In genomic region chr9:129624947-129625346, GRCh38 we compare ENCODE assay signal across 9 cellular contexts. TPM values are rescaled to one million over a fixed set of nuclear protein-coding genes. Genes with fewer than 3 reads are reported as not detected.
DNase-seq lines count a peak whose midpoint lies in the region; ATAC-seq and TF ChIP-seq lines count a peak whose summit lies in the region.
"Had no signal": no experiment of that assay in that cellular context is flagged by ENCODE, and none has a peak within 500 bp of the region (broad histone marks: within the 10 kb centered on the region; RNA-seq: fewer than 3 reads in every experiment).

No MANE protein-coding gene starts in this region.

- TF ChIP-seq POLR2A in upper lobe of left lung (IDR thresholded peaks at IDR 0.05): no peak

- H3K4me3 ChIP-seq in epithelial cell of esophagus (ENCODE audit: low read length) (no peak overlapping the region), upper lobe of left lung (peak overlapping the region in 2 of 4 donors; percentile 6 to 80), hepatocyte (no peak overlapping the region)

- no peak overlapping the region for H2AFZ ChIP-seq in hepatocyte

- no peak overlapping the region for H3K4me2 ChIP-seq in hepatocyte

- TF ChIP-seq EP300 in upper lobe of left lung (IDR thresholded peaks at IDR 0.05): no peak

- H3K27ac ChIP-seq in upper lobe of left lung (peak overlapping the region; percentile 20 to 93 (median 56)), hepatocyte (no peak overlapping the region)

- 21 to 45% methylated on average over 9 of the region's 9 CpGs for WGBS in upper lobe of left lung, 2 donors
- 82% methylated on average over 9 of the region's 9 CpGs for WGBS in hepatocyte (ENCODE audit: low lambda C conversion rate, missing lambda C conversion rate)

- H3K79me2 ChIP-seq in hepatocyte: peaks cover 42% of the 10 kb centered on the region

- H4K20me1 ChIP-seq in hepatocyte (ENCODE audit: insufficient read depth, poor library complexity, severe bottlenecking): peaks cover 35% of the 10 kb centered on the region

- H3K9me3 ChIP-seq in upper lobe of left lung (no peaks in the 10 kb centered on the region), hepatocyte (ENCODE audit: low read depth) (no peaks in the 10 kb centered on the region)

- no peaks in the 10 kb centered on the region for H3K36me3 ChIP-seq in upper lobe of left lung
- H3K36me3 ChIP-seq in hepatocyte (replicated peaks; ENCODE audit: insufficient read depth, low read depth): no peaks in the 10 kb centered on the region

- H3K27me3 ChIP-seq in upper lobe of left lung (peaks cover 0 to 11% (median 4%) of the 10 kb centered on the region in 4 donors), hepatocyte (no peaks in the 10 kb centered on the region)

- ATAC-seq in upper lobe of left lung (ENCODE audit: low FRiP score in 2 of 2): no peak

- no peaks in the 10 kb centered on the region for H3K9me2 ChIP-seq in hepatocyte (replicated peaks; ENCODE audit: insufficient read depth)

- TF ChIP-seq CTCF in epithelial cell of esophagus (IDR thresholded peaks at IDR 0.05; ENCODE audit: insufficient read depth, low read depth, low read length, missing control alignments): no peak
- TF ChIP-seq CTCF in upper lobe of left lung (IDR thresholded peaks at IDR 0.05): no peak
- no peak for TF ChIP-seq CTCF in hepatocyte (IDR thresholded peaks at IDR 0.05; ENCODE audit: poor library complexity)

- DNase-seq in stimulated activated CD4-positive, alpha-beta T cell treated with anti-CD3 and anti-CD28 coated beads, Interleukin-15, amount 100 ng/mL, for 24 hours: peak; percentile 41
- DNase-seq in stimulated activated CD4-positive, alpha-beta T cell treated with anti-CD3 and anti-CD28 coated beads, Interleukin-2, amount 100 ng/mL, for 48 hours: no peak
- DNase-seq in SHP77 treated with DMSO at 0.1 percent for 48 hours (lab: John Stamatoyannopoulos, UW) (peak; percentile 14), epithelial cell of esophagus (ENCODE audit: low read depth) (peak; percentile 87), upper lobe of left lung (no peak), hepatocyte (ENCODE audit: low spot score) (no peak), midbrain (lab: John Stamatoyannopoulos, UW) (no peak), H4 (ENCODE audit: low spot score) (no peak)
- DNase-seq: DMS 273 treated with DMSO at 0.1 percent for 48 hours had no signal

- H3K4me1 ChIP-seq in upper lobe of left lung (peaks cover 32 to 65% (median 42%) of the 10 kb centered on the region in 4 donors), hepatocyte (ENCODE audit: insufficient read depth) (peaks cover 27% of the 10 kb centered on the region)

RNA-seq across cellular contexts. Expression of gene NTMT1, which starts 1.0 kb away (rescaled TPM):
- total RNA-seq in upper lobe of left lung: 10 to 100 TPM; 15.0 to 37.7 (median 23.6) TPM
- 20.8 and 32.5 TPM in 2 replicates for total RNA-seq in hepatocyte
- polyA plus RNA-seq in hepatocyte: 66.9 and 81.4 TPM in 2 replicates
- 42.0 and 47.8 TPM in 2 replicates for total RNA-seq in H4 (2014; rRNA removed; shearing (Covaris generic))

RNA-seq across cellular contexts. Expression of gene C9orf50, which starts 4.0 kb away (rescaled TPM):
- total RNA-seq in upper lobe of left lung (not detected), hepatocyte (not detected in 2 replicates)
- polyA plus RNA-seq in hepatocyte: 0.86 TPM in 1 of 2 replicates, not detected in the other
- total RNA-seq in H4 (2014; rRNA removed; shearing (Covaris generic)): not detected in 2 replicates

RNA-seq across cellular contexts. Expression of gene ASB6, which starts 17.0 kb away (rescaled TPM):
- total RNA-seq in upper lobe of left lung (10 to 100 TPM; 15.4 to 51.3 (median 21.9) TPM), hepatocyte (10.5 and 14.2 TPM in 2 replicates)
- 10.7 and 15.5 TPM in 2 replicates for polyA plus RNA-seq in hepatocyte
- 8.3 and 13.3 TPM in 2 replicates for total RNA-seq in H4 (2014; rRNA removed; shearing (Covaris generic))

RNA-seq across cellular contexts. Expression of gene PRRX2, which starts 40.5 kb away (rescaled TPM):
- total RNA-seq in upper lobe of left lung: 1 to 10 TPM in 2 of 6 donors, under 1 TPM in 1, not detected in 3; 0.61 to 5.8 (median 1.3) TPM
- total RNA-seq in hepatocyte: 5.7 and 9.7 TPM in 2 replicates
- 14.0 and 23.0 TPM in 2 replicates for polyA plus RNA-seq in hepatocyte
- 16.5 and 18.9 TPM in 2 replicates for total RNA-seq in H4 (2014; rRNA removed; shearing (Covaris generic))

Comparison
In these comparisons a context has a peak if more than half of its experiments do, and no peak if none do; other contexts are left out.
1. DNase-seq: peak in stimulated activated CD4-positive, alpha-beta T cell treated with anti-CD3 and anti-CD28 coated beads, Interleukin-15, amount 100 ng/mL, for 24 hours (single experiment), SHP77 treated with DMSO at 0.1 percent for 48 hours (single experiment) and epithelial cell of esophagus (single experiment); none in stimulated activated CD4-positive, alpha-beta T cell treated with anti-CD3 and anti-CD28 coated beads, Interleukin-2, amount 100 ng/mL, for 48 hours (0 of 2), upper lobe of left lung (0 of 2), hepatocyte (single experiment), midbrain (single experiment) and H4 (single experiment).